Comparison of ENCODE assay signal across 14 cellular contexts in genomic region chr3:72258366-72258765, GRCh38.
DNase-seq lines count a peak whose midpoint lies in the region; ATAC-seq and TF ChIP-seq lines count a peak whose summit lies in the region.
"Had no signal": no experiment of that assay in that cellular context is flagged by ENCODE, and none has a peak within 500 bp of the region (broad histone marks: within the 10 kb centered on the region; RNA-seq: fewer than 3 reads in every experiment).

No MANE protein-coding gene starts in this region.

- CTCF ChIA-PET in CD4-positive, alpha-beta memory T cell (lab: Charles Lee; ENCODE audit: partially characterized antibody): no interaction called here
- CTCF ChIA-PET in activated CD8-positive, alpha-beta T cell treated with anti-CD3 and anti-CD28 coated beads for 36 hours (lab: Charles Lee): no interaction called here
- CTCF ChIA-PET in naive thymus-derived CD4-positive, alpha-beta T cell (lab: Charles Lee): interaction anchor here (0.5 to 0.9 kb wide), 2 partner anchors 10 to 384 kb away, joined by 3 read pairs; no protein-coding TSS in a partner anchor

- peak; percentile 48 for ATAC-seq in GM23338
- no peak for ATAC-seq in activated CD8-positive, alpha-beta T cell treated with anti-CD3 and anti-CD28 coated beads for 36 hours
- ATAC-seq in naive thymus-derived CD4-positive, alpha-beta T cell: no peak
- ATAC-seq: upper lobe of right lung had no signal

- H3K4me3 Mint-ChIP-seq in CD4-positive, alpha-beta memory T cell: peak overlapping the region; percentile 15 to 78 (median 64)
- no peak overlapping the region for H3K4me3 Mint-ChIP-seq in GM23338
- H3K4me3 Mint-ChIP-seq in activated CD8-positive, alpha-beta T cell treated with anti-CD3 and anti-CD28 coated beads for 36 hours: no peak overlapping the region
- H3K4me3 Mint-ChIP-seq in naive thymus-derived CD4-positive, alpha-beta T cell: peak overlapping the region; percentile 39 to 85 (median 74)

- no peak for TF ChIP-seq CTCF in GM23338 (conservative IDR thresholded peaks at IDR 0.05; ENCODE audit: low read depth in 2 of 2)
- TF ChIP-seq CTCF in activated CD8-positive, alpha-beta T cell treated with anti-CD3 and anti-CD28 coated beads for 36 hours (IDR thresholded peaks at IDR 0.05): no peak

- H3K9me3 ChIP-seq in CD4-positive, alpha-beta memory T cell (ENCODE audit: control insufficient read depth in 1 of 2, low read length in 2 of 2): no peaks in the 10 kb centered on the region
- H3K9me3 ChIP-seq in naive thymus-derived CD4-positive, alpha-beta T cell (ENCODE audit: control insufficient read depth in 2 of 3, low read length in 3 of 3): no peaks in the 10 kb centered on the region
- H3K9me3 ChIP-seq: ascending aorta, upper lobe of right lung had no signal

- POLR2A ChIA-PET in CD4-positive, alpha-beta memory T cell (lab: Charles Lee; ENCODE audit: partially characterized antibody): no interaction called here
- POLR2A ChIA-PET in activated CD8-positive, alpha-beta T cell treated with anti-CD3 and anti-CD28 coated beads for 36 hours (lab: Charles Lee): interaction anchor here (0.6 to 1.5 kb wide), 3 partner anchors 15 to 434 kb away, joined by 3 to 4 read pairs (median 3); no protein-coding TSS in a partner anchor
- POLR2A ChIA-PET in naive thymus-derived CD4-positive, alpha-beta T cell (lab: Charles Lee): interaction anchor here (0.9 to 1.5 kb wide), 2 partner anchors 11 to 13 kb away, joined by 3 to 6 read pairs; no protein-coding TSS in a partner anchor

- no peaks in the 10 kb centered on the region for H3K27me3 ChIP-seq in CD4-positive, alpha-beta memory T cell (ENCODE audit: insufficient read depth, low read length)
- no peaks in the 10 kb centered on the region for H3K27me3 ChIP-seq in GM23338 (ENCODE audit: insufficient read depth)
- H3K27me3 ChIP-seq in naive thymus-derived CD4-positive, alpha-beta T cell (ENCODE audit: control insufficient read depth in 2 of 2, insufficient read depth in 2 of 2, low read length in 2 of 2): no peaks in the 10 kb centered on the region
- H3K27me3 ChIP-seq: ascending aorta, upper lobe of right lung had no signal

- no peaks in the 10 kb centered on the region for H3K79me2 ChIP-seq in GM23338 (replicated peaks; ENCODE audit: insufficient read depth)

- H3K9me2 ChIP-seq in GM23338 (ENCODE audit: insufficient read depth): no peaks in the 10 kb centered on the region

- H3K4me1 Mint-ChIP-seq in CD4-positive, alpha-beta memory T cell: peaks cover 21 to 37% (median 29%) of the 10 kb centered on the region in 4 donors
- peaks cover 21% of the 10 kb centered on the region for H3K4me1 Mint-ChIP-seq in GM23338
- peaks cover 36% of the 10 kb centered on the region for H3K4me1 Mint-ChIP-seq in activated CD8-positive, alpha-beta T cell treated with anti-CD3 and anti-CD28 coated beads for 36 hours (ENCODE audit: low read depth)
- H3K4me1 Mint-ChIP-seq in naive thymus-derived CD4-positive, alpha-beta T cell: peaks cover 21 to 70% (median 57%) of the 10 kb centered on the region in 7 donors

- no peaks in the 10 kb centered on the region for H4K20me1 ChIP-seq in GM23338 (replicated peaks; ENCODE audit: insufficient read depth)

- H3K27ac ChIP-seq in CD4-positive, alpha-beta memory T cell (ENCODE audit: low read depth, low read length): no peak overlapping the region
- no peak overlapping the region for H3K27ac ChIP-seq in GM23338 (ENCODE audit: low read depth)
- peak overlapping the region; percentile 27 for H3K27ac ChIP-seq in naive thymus-derived CD4-positive, alpha-beta T cell (ENCODE audit: low read depth, low read length)
- H3K27ac ChIP-seq: ascending aorta, upper lobe of right lung had no signal

- no peak overlapping the region for H3K4me3 ChIP-seq in CD4-positive, alpha-beta memory T cell (ENCODE audit: low read length in 2 of 2)
- no peak overlapping the region for H3K4me3 ChIP-seq in GM23338
- peak overlapping the region; percentile 18 for H3K4me3 ChIP-seq in naive thymus-derived CD4-positive, alpha-beta T cell (ENCODE audit: low read length)
- H3K4me3 ChIP-seq: ascending aorta, upper lobe of right lung had no signal

- H3K27me3 Mint-ChIP-seq in CD4-positive, alpha-beta memory T cell: peaks cover 1 to 4% of the 10 kb centered on the region in 2 donors
- H3K27me3 Mint-ChIP-seq in GM23338 (ENCODE audit: insufficient read depth, low read depth, poor library complexity): peaks cover 9% of the 10 kb centered on the region
- peaks cover 3% of the 10 kb centered on the region for H3K27me3 Mint-ChIP-seq in activated CD8-positive, alpha-beta T cell treated with anti-CD3 and anti-CD28 coated beads for 36 hours
- peaks cover 0 to 7% (median 0%) of the 10 kb centered on the region in 5 donors for H3K27me3 Mint-ChIP-seq in naive thymus-derived CD4-positive, alpha-beta T cell

- peak overlapping the region; percentile 38; the same call in 1 of the 2 replicates for H3K4me2 ChIP-seq in GM23338

- H3K4me1 ChIP-seq in CD4-positive, alpha-beta memory T cell (ENCODE audit: insufficient read depth, low read length): peaks cover 32% of the 10 kb centered on the region
- peaks cover 10% of the 10 kb centered on the region; the same call in 1 of the 2 replicates for H3K4me1 ChIP-seq in GM23338 (ENCODE audit: insufficient read depth)
- peaks cover 0 to 45% of the 10 kb centered on the region in 2 donors for H3K4me1 ChIP-seq in naive thymus-derived CD4-positive, alpha-beta T cell (ENCODE audit: control insufficient read depth in 2 of 2, insufficient read depth in 2 of 2, low read length in 2 of 2)

- no peaks in the 10 kb centered on the region for H3F3A ChIP-seq in GM23338 (replicated peaks; ENCODE audit: low read depth)

- no peaks in the 10 kb centered on the region for H3K36me3 ChIP-seq in CD4-positive, alpha-beta memory T cell (ENCODE audit: insufficient read depth, low read length)
- no peaks in the 10 kb centered on the region for H3K36me3 ChIP-seq in GM23338 (ENCODE audit: insufficient read depth)
- H3K36me3 ChIP-seq in naive thymus-derived CD4-positive, alpha-beta T cell (ENCODE audit: control insufficient read depth in 2 of 3, insufficient read depth in 3 of 3, low read length in 3 of 3): no peaks in the 10 kb centered on the region
- H3K36me3 ChIP-seq: ascending aorta, upper lobe of right lung had no signal

- H2AFZ ChIP-seq in GM23338: peak overlapping the region; percentile 78

- H3K36me3 Mint-ChIP-seq in CD4-positive, alpha-beta memory T cell: no peaks in the 10 kb centered on the region
- H3K36me3 Mint-ChIP-seq in GM23338 (ENCODE audit: low read depth): no peaks in the 10 kb centered on the region
- peaks cover 7% of the 10 kb centered on the region for H3K36me3 Mint-ChIP-seq in activated CD8-positive, alpha-beta T cell treated with anti-CD3 and anti-CD28 coated beads for 36 hours (ENCODE audit: low read depth)
- peaks cover 0 to 6% (median 4%) of the 10 kb centered on the region in 5 donors for H3K36me3 Mint-ChIP-seq in naive thymus-derived CD4-positive, alpha-beta T cell

- DNase-seq in CD4-positive, alpha-beta memory T cell: no peak
- DNase-seq in GM23338 (ENCODE audit: low spot score) (no peak), NCI-H2196 (lab: John Stamatoyannopoulos, UW; ENCODE audit: unreplicated experiment) (no peak), HT-29 (ENCODE audit: low spot score) (no peak), OCI-M1 (lab: John Stamatoyannopoulos, UW) (no peak)
- DNase-seq in activated CD8-positive, alpha-beta T cell treated with anti-CD3 and anti-CD28 coated beads for 36 hours: no peak
- DNase-seq in naive thymus-derived CD4-positive, alpha-beta T cell: no peak
- DNase-seq in stimulated activated CD4-positive, alpha-beta T cell treated with anti-CD3 and anti-CD28 coated beads, Interleukin-4, amount 100 ng/mL, for 24 hours: no peak
- DNase-seq: IMR-90; NCI-H774; RPMI8226; stimulated activated CD4-positive, alpha-beta T cell treated with anti-CD3 and anti-CD28 coated beads, Interleukin-2, amount 100 ng/mL, for 24 hours; upper lobe of right lung had no signal

- peak overlapping the region in 6 of 7 donors; percentile 10 to 83 (median 48) for H3K27ac Mint-ChIP-seq in CD4-positive, alpha-beta memory T cell
- no peak overlapping the region for H3K27ac Mint-ChIP-seq in GM23338
- peak overlapping the region; percentile 7 for H3K27ac Mint-ChIP-seq in activated CD8-positive, alpha-beta T cell treated with anti-CD3 and anti-CD28 coated beads for 36 hours
- H3K27ac Mint-ChIP-seq in naive thymus-derived CD4-positive, alpha-beta T cell: peak overlapping the region; percentile 57 to 92 (median 78)

- H3K9me3 Mint-ChIP-seq in CD4-positive, alpha-beta memory T cell: no peaks in the 10 kb centered on the region
- H3K9me3 Mint-ChIP-seq in GM23338: no peaks in the 10 kb centered on the region
- H3K9me3 Mint-ChIP-seq in activated CD8-positive, alpha-beta T cell treated with anti-CD3 and anti-CD28 coated beads for 36 hours: peaks cover 9% of the 10 kb centered on the region
- peaks cover 0 to 5% (median 0%) of the 10 kb centered on the region in 11 donors for H3K9me3 Mint-ChIP-seq in naive thymus-derived CD4-positive, alpha-beta T cell

- intact Hi-C loops in CD4-positive, alpha-beta memory T cell (cut with micrococcal nuclease): no loop called here
- intact Hi-C loops in activated CD8-positive, alpha-beta T cell treated with anti-CD3 and anti-CD28 coated beads for 36 hours (cut with micrococcal nuclease): no loop called here
- intact Hi-C loops in naive thymus-derived CD4-positive, alpha-beta T cell (cut with micrococcal nuclease): loop anchor here in 1 of 2 donors (5.0 to 10.0 kb wide), 5 partner anchors 89 to 544 kb away; partner anchors contain the start of gene RYBP

Comparison
In these comparisons a context has a peak if more than half of its experiments do, and no peak if none do; other contexts are left out.
1. H3K4me3 Mint-ChIP-seq: peak in CD4-positive, alpha-beta memory T cell (8 of 8) and naive thymus-derived CD4-positive, alpha-beta T cell (10 of 10); none in GM23338 (single experiment) and activated CD8-positive, alpha-beta T cell treated with anti-CD3 and anti-CD28 coated beads for 36 hours (single experiment).